ENCODE assay signal across 1 cellular context in the genomic region with DNA sequence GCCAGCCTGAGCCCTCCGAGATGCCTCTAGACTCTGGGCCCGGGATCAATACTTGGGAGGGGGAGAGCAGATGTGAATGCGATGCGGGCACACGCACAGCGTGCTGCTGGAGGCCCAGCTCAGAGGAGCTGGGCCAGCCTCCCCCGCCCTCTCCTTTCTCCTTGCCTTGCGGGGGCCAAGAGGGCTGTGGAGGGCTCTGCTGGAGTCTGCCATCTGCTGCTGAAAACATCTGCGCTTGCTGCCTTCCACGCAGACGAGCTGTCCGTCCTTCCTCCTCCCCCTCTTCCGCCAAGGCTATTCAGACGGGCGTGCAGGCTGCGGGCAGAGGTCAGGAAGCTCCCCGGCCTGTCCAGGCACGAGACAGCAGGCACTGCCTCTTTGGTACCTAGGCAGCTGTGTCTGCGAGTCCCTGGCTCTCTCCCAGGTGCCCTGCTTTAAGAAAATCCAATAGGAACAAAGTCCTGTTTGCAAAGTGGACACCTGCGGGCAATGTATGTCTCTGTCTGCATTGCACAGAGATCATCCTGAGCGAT.
A peak's percentile ranks its signal among the peaks of the same experiment; 100 is the strongest.
TF ChIP-seq lines count a peak whose summit lies in the region.

No MANE protein-coding gene starts in this region.

TF ChIP-seq in HepG2, 621 proteins besides CTCF, POLR2A, EP300 and RAD21 (continued from another document):
- TF ChIP-seq, protein P1, sequence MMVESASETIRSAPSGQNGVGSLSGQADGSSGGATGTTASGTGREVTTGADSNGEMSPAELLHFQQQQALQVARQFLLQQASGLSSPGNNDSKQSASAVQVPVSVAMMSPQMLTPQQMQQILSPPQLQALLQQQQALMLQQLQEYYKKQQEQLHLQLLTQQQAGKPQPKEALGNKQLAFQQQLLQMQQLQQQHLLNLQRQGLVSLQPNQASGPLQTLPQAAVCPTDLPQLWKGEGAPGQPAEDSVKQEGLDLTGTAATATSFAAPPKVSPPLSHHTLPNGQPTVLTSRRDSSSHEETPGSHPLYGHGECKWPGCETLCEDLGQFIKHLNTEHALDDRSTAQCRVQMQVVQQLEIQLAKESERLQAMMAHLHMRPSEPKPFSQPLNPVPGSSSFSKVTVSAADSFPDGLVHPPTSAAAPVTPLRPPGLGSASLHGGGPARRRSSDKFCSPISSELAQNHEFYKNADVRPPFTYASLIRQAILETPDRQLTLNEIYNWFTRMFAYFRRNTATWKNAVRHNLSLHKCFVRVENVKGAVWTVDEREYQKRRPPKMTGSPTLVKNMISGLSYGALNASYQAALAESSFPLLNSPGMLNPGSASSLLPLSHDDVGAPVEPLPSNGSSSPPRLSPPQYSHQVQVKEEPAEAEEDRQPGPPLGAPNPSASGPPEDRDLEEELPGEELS (CRISPR knock-in tag; IDR thresholded peaks at IDR 0.05), result 0 out of 2 replicates have a peak, but pooled peaks have one; percentile 18
- TF ChIP-seq, protein P2, sequence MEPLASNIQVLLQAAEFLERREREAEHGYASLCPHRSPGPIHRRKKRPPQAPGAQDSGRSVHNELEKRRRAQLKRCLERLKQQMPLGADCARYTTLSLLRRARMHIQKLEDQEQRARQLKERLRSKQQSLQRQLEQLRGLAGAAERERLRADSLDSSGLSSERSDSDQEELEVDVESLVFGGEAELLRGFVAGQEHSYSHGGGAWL (CRISPR knock-in tag; IDR thresholded peaks at IDR 0.05), result peak; percentile 59; the same call in 1 of the 2 replicates
- no peak for TF ChIP-seq ZNF503 (CRISPR knock-in tag; IDR thresholded peaks at IDR 0.05)
- peak; percentile 55; the same call in 1 of the 2 replicates for TF ChIP-seq ZFP91 (CRISPR knock-in tag; IDR thresholded peaks at IDR 0.05; ENCODE audit: borderline replicate concordance)
- TF ChIP-seq NR2F2 (IDR thresholded peaks at IDR 0.05; ENCODE audit: borderline replicate concordance, low read depth), result 0 out of 2 replicates have a peak, but pooled peaks have one; percentile 7
- peak; percentile 42; the same call in 1 of the 2 replicates for TF ChIP-seq ELF3 (CRISPR knock-in tag; IDR thresholded peaks at IDR 0.05)
- no peak for TF ChIP-seq EHMT2 (IDR thresholded peaks at IDR 0.05; ENCODE audit: borderline replicate concordance, low read depth, low read length)
- no peak for TF ChIP-seq ZFP82 (CRISPR knock-in tag; IDR thresholded peaks at IDR 0.05; ENCODE audit: borderline replicate concordance)
- TF ChIP-seq ELF1 (CRISPR knock-in tag; IDR thresholded peaks at IDR 0.05), result no peak
- TF ChIP-seq SNAI1 (CRISPR knock-in tag; IDR thresholded peaks at IDR 0.05; ENCODE audit: borderline replicate concordance), result no peak
- 0 out of 2 replicates have a peak, but pooled peaks have one; percentile 52 for TF ChIP-seq IRF2 (CRISPR knock-in tag; IDR thresholded peaks at IDR 0.05)
- TF ChIP-seq PHF8 (CRISPR knock-in tag; IDR thresholded peaks at IDR 0.05), result no peak
- TF ChIP-seq GPBP1L1 (CRISPR knock-in tag; IDR thresholded peaks at IDR 0.05), result no peak
- TF ChIP-seq NFYB (CRISPR knock-in tag; IDR thresholded peaks at IDR 0.05), result no peak
- TF ChIP-seq, protein P3, sequence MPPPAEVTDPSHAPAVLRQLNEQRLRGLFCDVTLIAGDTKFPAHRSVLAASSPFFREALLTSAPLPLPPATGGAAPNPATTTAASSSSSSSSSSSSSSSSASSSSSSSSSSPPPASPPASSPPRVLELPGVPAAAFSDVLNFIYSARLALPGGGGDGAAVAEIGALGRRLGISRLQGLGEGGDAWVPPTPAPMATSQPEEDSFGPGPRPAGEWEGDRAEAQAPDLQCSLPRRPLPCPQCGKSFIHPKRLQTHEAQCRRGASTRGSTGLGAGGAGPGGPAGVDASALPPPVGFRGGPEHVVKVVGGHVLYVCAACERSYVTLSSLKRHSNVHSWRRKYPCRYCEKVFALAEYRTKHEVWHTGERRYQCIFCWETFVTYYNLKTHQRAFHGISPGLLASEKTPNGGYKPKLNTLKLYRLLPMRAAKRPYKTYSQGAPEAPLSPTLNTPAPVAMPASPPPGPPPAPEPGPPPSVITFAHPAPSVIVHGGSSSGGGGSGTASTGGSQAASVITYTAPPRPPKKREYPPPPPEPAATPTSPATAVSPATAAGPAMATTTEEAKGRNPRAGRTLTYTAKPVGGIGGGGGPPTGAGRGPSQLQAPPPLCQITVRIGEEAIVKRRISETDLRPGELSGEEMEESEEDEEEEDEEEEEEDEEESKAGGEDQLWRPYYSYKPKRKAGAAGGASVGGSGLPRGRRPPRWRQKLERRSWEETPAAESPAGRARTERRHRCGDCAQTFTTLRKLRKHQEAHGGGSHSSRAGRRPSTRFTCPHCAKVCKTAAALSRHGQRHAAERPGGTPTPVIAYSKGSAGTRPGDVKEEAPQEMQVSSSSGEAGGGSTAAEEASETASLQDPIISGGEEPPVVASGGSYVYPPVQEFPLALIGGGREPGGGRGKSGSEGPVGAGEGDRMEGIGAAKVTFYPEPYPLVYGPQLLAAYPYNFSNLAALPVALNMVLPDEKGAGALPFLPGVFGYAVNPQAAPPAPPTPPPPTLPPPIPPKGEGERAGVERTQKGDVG (CRISPR knock-in tag; IDR thresholded peaks at IDR 0.05; ENCODE audit: borderline replicate concordance), result no peak
- peak; percentile 60; the same call in 1 of the 2 replicates for TF ChIP-seq ONECUT2 (CRISPR knock-in tag; IDR thresholded peaks at IDR 0.05)
- no peak; the same call in 1 of the 2 replicates for TF ChIP-seq SPEN (CRISPR knock-in tag; IDR thresholded peaks at IDR 0.05; ENCODE audit: low read depth)
- TF ChIP-seq ZHX1 (CRISPR knock-in tag; IDR thresholded peaks at IDR 0.05; ENCODE audit: low read depth), result no peak
- no peak for TF ChIP-seq KLF6 (CRISPR knock-in tag; IDR thresholded peaks at IDR 0.05)
- TF ChIP-seq MTA1 (CRISPR knock-in tag; IDR thresholded peaks at IDR 0.05; ENCODE audit: borderline replicate concordance), result peak; percentile 82; the same call in 1 of the 2 replicates
- TF ChIP-seq TOPORS (CRISPR knock-in tag; IDR thresholded peaks at IDR 0.05), result no peak
- no peak for TF ChIP-seq NBN (conservative IDR thresholded peaks at IDR 0.05)
- TF ChIP-seq CENPT (CRISPR knock-in tag; IDR thresholded peaks at IDR 0.05; ENCODE audit: low read depth), result no peak
- TF ChIP-seq U2AF1 (optimal IDR thresholded peaks at IDR 0.05; ENCODE audit: low read depth, low read length), result no peak
- TF ChIP-seq NFIB (CRISPR knock-in tag; IDR thresholded peaks at IDR 0.05; ENCODE audit: borderline replicate concordance), result no peak
- no peak for TF ChIP-seq ZNF660 (CRISPR knock-in tag; IDR thresholded peaks at IDR 0.05; ENCODE audit: borderline replicate concordance, low read depth)
- no peak for TF ChIP-seq ATF5 (CRISPR knock-in tag; IDR thresholded peaks at IDR 0.05; ENCODE audit: low read depth)
- TF ChIP-seq SP2 (CRISPR knock-in tag; IDR thresholded peaks at IDR 0.05), result no peak
- 0 out of 2 replicates have a peak, but pooled peaks have one; percentile 22 for TF ChIP-seq MYPOP (CRISPR knock-in tag; IDR thresholded peaks at IDR 0.05)
- TF ChIP-seq ZNF224 (CRISPR knock-in tag; IDR thresholded peaks at IDR 0.05), result no peak
- no peak for TF ChIP-seq ZFP41 (CRISPR knock-in tag; IDR thresholded peaks at IDR 0.05; ENCODE audit: borderline replicate concordance)
- TF ChIP-seq THRA (CRISPR knock-in tag; IDR thresholded peaks at IDR 0.05; ENCODE audit: borderline replicate concordance), result 0 out of 2 replicates have a peak, but pooled peaks have one; percentile 17
- no peak for TF ChIP-seq FIP1L1 (IDR thresholded peaks at IDR 0.05; ENCODE audit: borderline replicate concordance, insufficient read depth, low read depth, low read length)
- peak; percentile 37; the same call in 1 of the 2 replicates for TF ChIP-seq NCOA2 (CRISPR knock-in tag; IDR thresholded peaks at IDR 0.05)
